ENCODE assay signal across 17 cellular contexts in the genomic region with DNA sequence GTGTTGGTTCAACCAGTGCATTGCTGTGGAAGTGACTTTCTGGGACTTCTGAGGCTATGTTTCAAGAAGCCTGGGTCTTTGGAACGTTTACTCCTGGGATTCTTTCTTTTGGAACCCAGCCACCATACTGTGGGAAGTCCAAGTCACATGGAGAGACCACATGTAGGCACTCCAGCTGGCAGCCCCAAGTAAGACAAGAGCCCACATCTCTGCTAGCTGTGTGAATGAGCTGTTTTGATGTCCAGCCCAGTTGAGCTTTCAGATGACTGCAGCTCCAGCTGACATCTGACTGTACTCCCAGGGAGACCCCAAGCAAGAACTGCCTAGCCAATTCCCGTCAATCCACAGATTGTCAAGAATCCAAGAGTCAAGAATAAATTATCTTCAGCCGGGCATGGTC.
A peak's percentile ranks its signal among the peaks of the same experiment; 100 is the strongest.
DNase-seq lines count a peak whose midpoint lies in the region; ATAC-seq and TF ChIP-seq lines count a peak whose summit lies in the region.
"Had no signal": no experiment of that assay in that cellular context is flagged by ENCODE, and none has a peak within 500 bp of the region (broad histone marks: within the 10 kb centered on the region; RNA-seq: fewer than 3 reads in every experiment).

No MANE protein-coding gene starts in this region.

- no peaks in the 10 kb centered on the region for H3K36me3 ChIP-seq in brain microvascular endothelial cell (replicated peaks)

- H3K27ac ChIP-seq in brain microvascular endothelial cell, result no peak overlapping the region

- peak; percentile 61 for DNase-seq in H4 (ENCODE audit: low spot score)
- peak; percentile 54 to 91 for DNase-seq in NCI-H446 (lab: John Stamatoyannopoulos, UW)
- DNase-seq in astrocyte of the spinal cord (ENCODE audit: low read depth, low spot score), result peak; percentile 25
- peak; percentile 58 for DNase-seq in kidney tubule cell (ENCODE audit: low spot score)
- DNase-seq in brain microvascular endothelial cell, result no peak
- DNase-seq in AG08395 (ENCODE audit: low spot score), result no peak
- DNase-seq in NCI-H128 (lab: John Stamatoyannopoulos, UW; ENCODE audit: unreplicated experiment), result no peak
- DNase-seq: Calu3; CD4-positive, CD25-positive, alpha-beta regulatory T cell; DMS79; GDM1; GOT3; Kasumi-1; NCI-H1105 treated with DMSO at 0.1 percent for 48 hours; NCI-H187 had no signal

- TF ChIP-seq CTCF in astrocyte of the spinal cord (IDR thresholded peaks at IDR 0.05; ENCODE audit: low read depth, low read length) (no peak), brain microvascular endothelial cell (IDR thresholded peaks at IDR 0.05; ENCODE audit: low read depth, low read length, missing control alignments) (no peak)

- no peaks in the 10 kb centered on the region for H3K27me3 ChIP-seq in brain microvascular endothelial cell (replicated peaks)

- in situ Hi-C loops in astrocyte of the spinal cord (cut with HindIII; ENCODE audit: low sequenced_read_pairs), result no loop called here
- in situ Hi-C loops in brain microvascular endothelial cell (cut with HindIII; ENCODE audit: low pct_ligation_motif_present, low sequenced_read_pairs), result no loop called here

- ATAC-seq in esophagus mucosa, result no peak
- ATAC-seq: GM12878 had no signal

- H3K4me3 ChIP-seq in astrocyte of the spinal cord (ENCODE audit: low read depth, low read length), result no peak overlapping the region
- no peak overlapping the region for H3K4me3 ChIP-seq in brain microvascular endothelial cell (ENCODE audit: low read depth, low read length)
- H3K4me3 ChIP-seq: GM12878 had no signal

Comparison
In these comparisons a context has a peak if more than half of its experiments do, and no peak if none do; other contexts are left out.
1. DNase-seq: peak in H4 (single experiment), NCI-H446 (2 of 2), astrocyte of the spinal cord (single experiment) and kidney tubule cell (single experiment); none in brain microvascular endothelial cell (single experiment), AG08395 (single experiment) and NCI-H128 (single experiment).